Comparison of ENCODE assay signal across 18 cellular contexts in the genomic region with DNA sequence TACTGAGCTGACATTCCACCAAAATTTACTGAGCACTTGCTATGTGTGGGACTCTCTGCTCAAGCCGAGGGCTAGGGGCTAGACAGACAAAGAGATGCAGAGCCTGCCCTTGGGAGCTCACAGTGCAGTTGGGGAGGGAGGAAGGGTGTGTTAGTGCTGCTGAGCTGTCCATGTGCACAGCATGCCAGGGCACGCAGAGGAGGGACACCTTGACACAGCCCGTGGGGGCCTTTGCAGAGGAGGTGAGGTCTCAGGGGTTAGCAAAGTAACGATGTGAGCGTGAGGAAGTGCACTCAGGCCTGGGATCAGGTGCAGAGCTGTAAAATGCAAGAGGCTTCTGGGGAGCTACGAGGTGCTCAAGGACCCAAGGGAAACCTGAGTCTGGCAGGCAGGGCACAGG. TPM values are rescaled to one million over a fixed set of nuclear protein-coding genes. Genes with fewer than 3 reads are reported as not detected.
A peak's percentile ranks its signal among the peaks of the same experiment; 100 is the strongest.
DNase-seq lines count a peak whose midpoint lies in the region; FAIRE-seq and TF ChIP-seq lines count a peak whose summit lies in the region.
"Had no signal": no experiment of that assay in that cellular context is flagged by ENCODE, and none has a peak within 500 bp of the region (broad histone marks: within the 10 kb centered on the region; RNA-seq: fewer than 3 reads in every experiment).

No MANE protein-coding gene starts in this region.

- no peaks in the 10 kb centered on the region for H3K36me3 ChIP-seq in H1 (ENCODE audit: control insufficient read depth in 2 of 4, insufficient read depth in 4 of 4, low read length in 3 of 4)
- no peaks in the 10 kb centered on the region for H3K36me3 ChIP-seq in skeletal muscle tissue (ENCODE audit: control insufficient read depth in 3 of 3, insufficient read depth in 3 of 3, low read length in 3 of 3)
- H3K36me3 ChIP-seq: heart right ventricle, neutrophil had no signal

- DNase-seq in activated CD8-positive, alpha-beta memory T cell treated with anti-CD3 and anti-CD28 coated beads for 24 hours, result peak; percentile 64
- DNase-seq in activated CD8-positive, alpha-beta memory T cell treated with anti-CD3 and anti-CD28 coated beads, Interleukin-2, amount 50 U/mL, for 48 hours, result no peak
- DNase-seq in activated CD4-positive, alpha-beta memory T cell treated with anti-CD3 and anti-CD28 coated beads, Interleukin-2, amount 10 ng/mL, durations not matched to agents 7 days and 5 days, result no peak
- DNase-seq in H1 (ENCODE audit: low read depth in 1 of 2, low spot score in 2 of 2) (no peak), GM13977 (ENCODE audit: low spot score) (no peak), AG20443 (ENCODE audit: low spot score) (no peak), SHP77 (lab: John Stamatoyannopoulos, UW) (no peak)
- DNase-seq: activated B cell treated with CpG ODN at 0.5 μM for 24 hours, EL, GOT3, heart right ventricle, islet precursor cell, Karpas-422, NCI-H2227 treated with DMSO at 0.1 percent for 48 hours had no signal

- in situ Hi-C loops in GM13977 (cut with MboI; ENCODE audit: low pct_unique_long_range_greater_than_20kb, low sequenced_read_pairs, unreplicated experiment), result no loop called here

- no peak overlapping the region for H2BK120ac ChIP-seq in H1 (replicated peaks; ENCODE audit: low read depth, low read length)

- FAIRE-seq in H1 (lab: Jason Lieb, UNC), result no peak

- no peak overlapping the region for H2BK20ac ChIP-seq in H1 (ENCODE audit: low read length)

- H3K23me2 ChIP-seq in H1 (ENCODE audit: low read depth, low read length), result no peaks in the 10 kb centered on the region

- peaks cover 0 to 5% of the 10 kb centered on the region in 2 experiments for H4K20me1 ChIP-seq in H1 (replicated peaks in 1 of 2; ENCODE audit: control insufficient read depth in 1 of 2, insufficient read depth in 2 of 2, low read length in 2 of 2)

- H3K23ac ChIP-seq in H1 (ENCODE audit: insufficient read length), result no peak overlapping the region

- no peak overlapping the region for H3K14ac ChIP-seq in H1 (ENCODE audit: insufficient read length)

- no peak overlapping the region for H2BK15ac ChIP-seq in H1 (ENCODE audit: low read length)

- no peak for TF ChIP-seq EP300 in H1 (IDR thresholded peaks at IDR 0.05; ENCODE audit: borderline replicate concordance in 1 of 2, low read depth in 2 of 2, low read length in 2 of 2)

- no peak for TF ChIP-seq CTCF in H1 (IDR thresholded peaks at IDR 0.05; ENCODE audit: control extremely low read depth in 1 of 3, insufficient read depth in 1 of 3, low read depth in 1 of 3, low read length in 3 of 3)
- no peak for TF ChIP-seq CTCF in GM13977 (IDR thresholded peaks at IDR 0.05; ENCODE audit: extremely low read depth, insufficient read depth, missing control alignments)

- no peak overlapping the region for H3K4me2 ChIP-seq in H1 (ENCODE audit: insufficient read depth in 1 of 2, low read depth in 2 of 2, low read length in 2 of 2)

- H3K79me2 ChIP-seq in H1 (ENCODE audit: control insufficient read depth in 1 of 2, insufficient read depth in 2 of 2, low read length in 2 of 2), result peaks cover 0 to 5% of the 10 kb centered on the region in 2 experiments; a peak in 2 of 4 replicates

- no peak overlapping the region for H4K5ac ChIP-seq in H1 (ENCODE audit: insufficient read length, low read depth, low read length)

- no peak for TF ChIP-seq POLR2A in H1 (IDR thresholded peaks at IDR 0.05; ENCODE audit: control extremely low read depth in 1 of 2, low read depth in 2 of 2, low read length in 2 of 2)

- H3K9me3 ChIP-seq in H1 (ENCODE audit: insufficient read depth in 2 of 2, low read depth in 1 of 2, low read length in 1 of 2) (no peaks in the 10 kb centered on the region), skeletal muscle tissue (ENCODE audit: control insufficient read depth in 3 of 3, low read length in 3 of 3) (no peaks in the 10 kb centered on the region)
- H3K9me3 ChIP-seq: heart right ventricle, neutrophil had no signal

- H3K4ac ChIP-seq in H1 (replicated peaks; ENCODE audit: insufficient read length, low read depth, low read length), result no peak overlapping the region

- CTCF ChIA-PET in activated CD4-positive, alpha-beta memory T cell treated with anti-CD3 and anti-CD28 coated beads, Interleukin-2, amount 10 ng/mL, durations not matched to agents 7 days and 5 days (lab: Charles Lee), result interaction anchor here (1.0 to 2.3 kb wide), 10 partner anchors 14 to 118 kb away, joined by 3 to 15 read pairs (median 4); no protein-coding TSS in a partner anchor
- CTCF ChIA-PET in H1 (lab: Charles Lee; ENCODE audit: partially characterized antibody), result interaction anchor here (0.6 to 2.6 kb wide), 3 partner anchors 10 to 769 kb away, joined by 4 to 11 read pairs (median 4); a partner anchor contains a TSS

- H3K27ac ChIP-seq in H1 (ENCODE audit: low read depth, low read length), result no peak overlapping the region
- H3K27ac ChIP-seq in skeletal muscle tissue (ENCODE audit: low read depth, low read length), result peak overlapping the region; percentile 4

- peaks cover 83% of the 10 kb centered on the region for H3K4me1 Mint-ChIP-seq in activated CD4-positive, alpha-beta memory T cell treated with anti-CD3 and anti-CD28 coated beads, Interleukin-2, amount 10 ng/mL, durations not matched to agents 7 days and 5 days
- H3K4me1 Mint-ChIP-seq: activated B cell treated with CpG ODN at 0.5 μM for 24 hours, memory B cell had no signal

- H4K8ac ChIP-seq in H1 (ENCODE audit: extremely low read depth, insufficient read depth, low read length), result no peak overlapping the region

- no peak overlapping the region for H3K18ac ChIP-seq in H1 (ENCODE audit: extremely low read depth, low read length)

- H2AFZ ChIP-seq in H1 (ENCODE audit: low read length), result no peak overlapping the region

- H4K91ac ChIP-seq in H1 (replicated peaks; ENCODE audit: insufficient read length, low read length), result no peak overlapping the region

- POLR2A ChIA-PET in activated CD4-positive, alpha-beta memory T cell treated with anti-CD3 and anti-CD28 coated beads, Interleukin-2, amount 10 ng/mL, durations not matched to agents 7 days and 5 days (lab: Charles Lee), result interaction anchor here (0.8 to 4.5 kb wide), 13 partner anchors 9 to 100 kb away, joined by 3 to 75 read pairs (median 7); a partner anchor contains a TSS
- POLR2A ChIA-PET in H1 (lab: Charles Lee; ENCODE audit: partially characterized antibody), result interaction anchor here (1.1 kb wide), 1 partner anchor 15 kb away, joined by 3 read pairs; no protein-coding TSS in a partner anchor

- H3K27me3 ChIP-seq in H1 (replicated peaks in 1 of 4; ENCODE audit: control insufficient read depth in 3 of 4, extremely low read depth in 1 of 4, insufficient read depth in 3 of 4, low read length in 3 of 4), result no peaks in the 10 kb centered on the region
- H3K27me3 ChIP-seq in skeletal muscle tissue (ENCODE audit: control insufficient read depth in 3 of 3, insufficient read depth in 3 of 3, low read length in 3 of 3), result no peaks in the 10 kb centered on the region
- H3K27me3 ChIP-seq: neutrophil had no signal

- peak overlapping the region; percentile 92 for H3K27ac Mint-ChIP-seq in activated CD4-positive, alpha-beta memory T cell treated with anti-CD3 and anti-CD28 coated beads, Interleukin-2, amount 10 ng/mL, durations not matched to agents 7 days and 5 days
- H3K27ac Mint-ChIP-seq: activated B cell treated with CpG ODN at 0.5 μM for 24 hours, memory B cell had no signal

- peaks cover 47% of the 10 kb centered on the region for H3K36me3 Mint-ChIP-seq in activated CD4-positive, alpha-beta memory T cell treated with anti-CD3 and anti-CD28 coated beads, Interleukin-2, amount 10 ng/mL, durations not matched to agents 7 days and 5 days (ENCODE audit: low read depth)
- H3K36me3 Mint-ChIP-seq: memory B cell had no signal

- peak overlapping the region; percentile 71 for H3K4me3 Mint-ChIP-seq in activated CD4-positive, alpha-beta memory T cell treated with anti-CD3 and anti-CD28 coated beads, Interleukin-2, amount 10 ng/mL, durations not matched to agents 7 days and 5 days
- H3K4me3 Mint-ChIP-seq: activated B cell treated with CpG ODN at 0.5 μM for 24 hours, memory B cell had no signal

- peaks cover 11% of the 10 kb centered on the region for H3K79me1 ChIP-seq in H1 (ENCODE audit: low read depth, low read length)

- H3K4me1 ChIP-seq in H1 (replicated peaks in 1 of 4; ENCODE audit: control insufficient read depth in 3 of 4, insufficient read depth in 4 of 4, low read length in 3 of 4) (peaks cover 0 to 10% (median 3%) of the 10 kb centered on the region in 4 experiments; a peak in 4 of 7 replicates), skeletal muscle tissue (ENCODE audit: control insufficient read depth in 3 of 3, insufficient read depth in 3 of 3, low read length in 3 of 3) (peaks cover 35 to 53% (median 40%) of the 10 kb centered on the region in 3 donors)

- peak overlapping the region; percentile 80 for H2BK12ac ChIP-seq in H1 (ENCODE audit: low read depth, low read length)

- no peak overlapping the region for H3K56ac ChIP-seq in H1 (replicated peaks; ENCODE audit: insufficient read length, low read depth, low read length)

- 0 out of 2 replicates have a peak overlapping the region, but pooled peaks have one; percentile 65 for H2AK5ac ChIP-seq in H1 (ENCODE audit: low read depth, low read length)

- H3K9ac ChIP-seq in H1 (replicated peaks in 1 of 4; ENCODE audit: extremely low read depth in 1 of 4, low read depth in 3 of 4, low read length in 3 of 4) (no peak overlapping the region), skeletal muscle tissue (ENCODE audit: low read depth in 1 of 3, low read length in 3 of 3) (no peak overlapping the region)

- no peaks in the 10 kb centered on the region for H3K27me3 Mint-ChIP-seq in activated CD4-positive, alpha-beta memory T cell treated with anti-CD3 and anti-CD28 coated beads, Interleukin-2, amount 10 ng/mL, durations not matched to agents 7 days and 5 days

- TF ChIP-seq RAD21 in H1 (IDR thresholded peaks at IDR 0.05 in 1 of 2, conservative IDR thresholded peaks at IDR 0.05 in 1 of 2; ENCODE audit: low read depth in 2 of 2, low read length in 2 of 2), result no peak

- no peak overlapping the region for H3K4me3 ChIP-seq in H1 (ENCODE audit: extremely low read depth in 1 of 4, insufficient read depth in 2 of 4, low read depth in 3 of 4, low read length in 4 of 4)
- H3K4me3 ChIP-seq in skeletal muscle tissue (ENCODE audit: low read length in 3 of 3), result peak overlapping the region in 1 of 3 donors; percentile 22
- H3K4me3 ChIP-seq: heart right ventricle had no signal

- 0 out of 2 replicates have a peak overlapping the region, but pooled peaks have one; percentile 32 for H2BK5ac ChIP-seq in H1 (ENCODE audit: low read depth, low read length)

- WGBS in H1 (ENCODE audit: extremely low coverage in 1 of 2, insufficient coverage in 1 of 2, insufficient read length in 1 of 2, insufficient replicate concordance in 2 of 2, low coverage in 1 of 2, low lambda C conversion rate in 2 of 2, missing lambda C conversion rate in 1 of 2), 2 experiments, result 82% methylated on average over 6 of the region's 6 CpGs; no CpG with 5 or more reads in 1 of the 2 experiments

- H3K9me3 Mint-ChIP-seq in activated CD4-positive, alpha-beta memory T cell treated with anti-CD3 and anti-CD28 coated beads, Interleukin-2, amount 10 ng/mL, durations not matched to agents 7 days and 5 days, result no peaks in the 10 kb centered on the region
- H3K9me3 Mint-ChIP-seq: activated B cell treated with CpG ODN at 0.5 μM for 24 hours, memory B cell had no signal

RNA-seq across cellular contexts. Expression of a gene that starts 16.4 kb away (rescaled TPM):
- 10 to 100 TPM; 69.3 to 70.6 TPM for total RNA-seq in activated CD4-positive, alpha-beta memory T cell treated with anti-CD3 and anti-CD28 coated beads, Interleukin-2, amount 10 ng/mL, durations not matched to agents 7 days and 5 days
- total RNA-seq in H1 (2021; fragmentation: NEBNext Ultra II Directional; extraction: Animal tissue kit (Norgen Biotek cat#: 25700)), result 21.4 and 22.6 TPM in 2 replicates
- polyA plus RNA-seq in H1 (2011; rRNA removed), result 6.8 and 9.1 TPM in 2 replicates
- 11.8 TPM for polyA plus RNA-seq in H1 (2011; cell fraction: cytosol; rRNA removed)
- 12.2 TPM for polyA plus RNA-seq in H1 (2011; cell fraction: nucleus; rRNA removed)
- polyA plus RNA-seq in H1 (2012, experiment 1 of 2), result 13.8 to 17.4 TPM (median 15.2 TPM) in 4 replicates
- 4.0 TPM for polyA plus RNA-seq in H1 (2012, experiment 2 of 2)
- 17.3 TPM for polyA plus RNA-seq in H1 (2013, experiment 1 of 2)
- 16.3 TPM for polyA plus RNA-seq in H1 (2013, experiment 2 of 2)
- 25.4 and 30.1 TPM in 2 replicates for polyA minus RNA-seq in H1 (2011; rRNA and poly(A)+ RNA removed)
- 8.9 TPM for polyA minus RNA-seq in H1 (2011; cell fraction: cytosol; rRNA and poly(A)+ RNA removed)
- 27.3 TPM for polyA minus RNA-seq in H1 (2011; cell fraction: nucleus; rRNA and poly(A)+ RNA removed)
- 14.6 TPM for total RNA-seq in skeletal muscle tissue
- total RNA-seq: RPMI7951 had no signal
